In the genomic region with DNA sequence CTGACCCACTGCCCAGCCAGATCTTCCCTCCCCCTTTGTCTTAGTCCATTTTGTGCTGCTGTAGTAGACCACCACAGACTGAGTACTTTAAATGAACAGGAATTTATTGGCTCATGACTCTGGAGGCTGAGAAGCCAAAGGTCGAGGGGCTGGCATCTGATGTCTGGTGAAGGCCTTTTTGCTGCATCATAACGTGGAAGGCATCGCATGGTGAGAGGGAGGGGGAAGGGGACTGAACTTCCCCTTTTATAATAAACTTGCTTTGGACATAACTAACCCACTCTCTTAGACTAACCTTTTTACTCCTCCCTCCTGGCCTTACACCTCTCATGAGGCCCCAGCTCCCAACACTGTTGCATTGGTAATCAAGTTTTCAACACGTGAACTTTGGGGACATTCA, we compare ENCODE assay signal across 13 cellular contexts.
DNase-seq lines count a peak whose midpoint lies in the region; ATAC-seq and TF ChIP-seq lines count a peak whose summit lies in the region.
"Had no signal": no experiment of that assay in that cellular context is flagged by ENCODE, and none has a peak within 500 bp of the region (broad histone marks: within the 10 kb centered on the region; RNA-seq: fewer than 3 reads in every experiment).

No MANE protein-coding gene starts in this region.

- H3K4me3 Mint-ChIP-seq in activated naive CD4-positive, alpha-beta T cell treated with anti-CD3 and anti-CD28 coated beads for 36 hours: peak overlapping the region; percentile 38
- H3K4me3 Mint-ChIP-seq in activated naive CD4-positive, alpha-beta T cell treated with anti-CD3 and anti-CD28 coated beads, Interleukin-2, amount 10 ng/mL, durations not matched to agents 7 days and 5 days: no peak overlapping the region
- H3K4me3 Mint-ChIP-seq: activated CD4-positive, alpha-beta T cell treated with anti-CD3 and anti-CD28 coated beads, Interleukin-2, amount 10 ng/mL, durations not matched to agents 24 days and 14 days had no signal

- H3K36me3 ChIP-seq in OCI-LY1 (ENCODE audit: insufficient read depth, low read length) (no peaks in the 10 kb centered on the region), esophagus muscularis mucosa (no peaks in the 10 kb centered on the region)

- H3K9me3 ChIP-seq in OCI-LY1 (ENCODE audit: low read length) (no peaks in the 10 kb centered on the region), esophagus muscularis mucosa (no peaks in the 10 kb centered on the region)

- H3K9me3 Mint-ChIP-seq in activated naive CD4-positive, alpha-beta T cell treated with anti-CD3 and anti-CD28 coated beads for 36 hours: no peaks in the 10 kb centered on the region
- H3K9me3 Mint-ChIP-seq in activated naive CD4-positive, alpha-beta T cell treated with anti-CD3 and anti-CD28 coated beads, Interleukin-2, amount 10 ng/mL, durations not matched to agents 7 days and 5 days: peaks cover 2% of the 10 kb centered on the region
- H3K9me3 Mint-ChIP-seq: activated CD4-positive, alpha-beta T cell treated with anti-CD3 and anti-CD28 coated beads, Interleukin-2, amount 10 ng/mL, durations not matched to agents 24 days and 14 days had no signal

- TF ChIP-seq CTCF in OCI-LY1 (IDR thresholded peaks at IDR 0.05; ENCODE audit: low read length) (no peak), esophagus muscularis mucosa (IDR thresholded peaks at IDR 0.05) (no peak)

- intact Hi-C loops in activated naive CD4-positive, alpha-beta T cell treated with anti-CD3 and anti-CD28 coated beads for 36 hours (cut with micrococcal nuclease): no loop called here
- intact Hi-C loops in esophagus muscularis mucosa (cut with DNase I): no loop called here

- H3K27ac Mint-ChIP-seq in activated naive CD4-positive, alpha-beta T cell treated with anti-CD3 and anti-CD28 coated beads for 36 hours: peak overlapping the region; percentile 26
- no peak overlapping the region for H3K27ac Mint-ChIP-seq in activated naive CD4-positive, alpha-beta T cell treated with anti-CD3 and anti-CD28 coated beads, Interleukin-2, amount 10 ng/mL, durations not matched to agents 7 days and 5 days
- H3K27ac Mint-ChIP-seq: activated CD4-positive, alpha-beta T cell treated with anti-CD3 and anti-CD28 coated beads, Interleukin-2, amount 10 ng/mL, durations not matched to agents 24 days and 14 days had no signal

- 75% methylated on average over 4 of the region's 4 CpGs for WGBS in esophagus muscularis mucosa

- H3K4me1 ChIP-seq in OCI-LY1 (ENCODE audit: insufficient read depth, low read length, severe bottlenecking) (peaks cover 83% of the 10 kb centered on the region), esophagus muscularis mucosa (peaks cover 36 to 63% (median 39%) of the 10 kb centered on the region in 4 donors)

- H4K20me1 ChIP-seq in OCI-LY1 (ENCODE audit: insufficient read depth, low read length): no peaks in the 10 kb centered on the region

- H3K4me1 Mint-ChIP-seq in activated naive CD4-positive, alpha-beta T cell treated with anti-CD3 and anti-CD28 coated beads for 36 hours (ENCODE audit: low read depth): peaks cover 82% of the 10 kb centered on the region
- H3K4me1 Mint-ChIP-seq in activated naive CD4-positive, alpha-beta T cell treated with anti-CD3 and anti-CD28 coated beads, Interleukin-2, amount 10 ng/mL, durations not matched to agents 7 days and 5 days: peaks cover 54% of the 10 kb centered on the region

- H3K9ac ChIP-seq in OCI-LY1 (ENCODE audit: low read length): no peak overlapping the region; the same call in 1 of the 2 replicates

- CTCF ChIA-PET in activated naive CD4-positive, alpha-beta T cell treated with anti-CD3 and anti-CD28 coated beads for 36 hours (lab: Charles Lee): interaction anchor here (0.9 to 2.3 kb wide), 5 partner anchors 11 to 64 kb away, joined by 3 to 12 read pairs (median 6); no protein-coding TSS in a partner anchor
- CTCF ChIA-PET in activated naive CD4-positive, alpha-beta T cell treated with anti-CD3 and anti-CD28 coated beads, Interleukin-2, amount 10 ng/mL, durations not matched to agents 7 days and 5 days (lab: Charles Lee): interaction anchor here (1.5 kb wide), 1 partner anchor 11 kb away, joined by 4 read pairs; no protein-coding TSS in a partner anchor

- no peaks in the 10 kb centered on the region for H3K9me2 ChIP-seq in OCI-LY1 (ENCODE audit: low read depth, low read length)

- no peak for TF ChIP-seq EP300 in esophagus muscularis mucosa (IDR thresholded peaks at IDR 0.05)

- H2AFZ ChIP-seq in OCI-LY1 (ENCODE audit: low read length): no peak overlapping the region

- no peak for TF ChIP-seq POLR2A in esophagus muscularis mucosa (IDR thresholded peaks at IDR 0.05; ENCODE audit: low read depth)

- H3K4me3 ChIP-seq in OCI-LY1 (ENCODE audit: low read depth, low read length, poor library complexity, severe bottlenecking) (peak overlapping the region; percentile 21), esophagus muscularis mucosa (no peak overlapping the region)

- H3K27ac ChIP-seq in OCI-LY1 (ENCODE audit: low read depth, low read length, poor library complexity, severe bottlenecking) (peak overlapping the region; percentile 73), esophagus muscularis mucosa (replicated peaks in 1 of 4) (no peak overlapping the region), substantia nigra (ENCODE audit: low read depth, low read length, poor library complexity, severe bottlenecking) (peak overlapping the region; percentile 76)

- H3F3A ChIP-seq in OCI-LY1 (ENCODE audit: insufficient read depth, low read length): no peaks in the 10 kb centered on the region

- ATAC-seq in HG03280 (IDR thresholded peaks at IDR 0.05; ENCODE audit: unreplicated experiment) (no peak), GM19452 (IDR thresholded peaks at IDR 0.05; ENCODE audit: unreplicated experiment) (no peak)

- peaks cover 82% of the 10 kb centered on the region for H3K79me2 ChIP-seq in OCI-LY1 (ENCODE audit: insufficient read depth, low read length)

- H3K27me3 ChIP-seq in OCI-LY1 (ENCODE audit: insufficient read depth, low read length): no peaks in the 10 kb centered on the region
- no peaks in the 10 kb centered on the region for H3K27me3 ChIP-seq in esophagus muscularis mucosa

- H3K27me3 Mint-ChIP-seq in activated naive CD4-positive, alpha-beta T cell treated with anti-CD3 and anti-CD28 coated beads for 36 hours (ENCODE audit: low read depth): no peaks in the 10 kb centered on the region
- no peaks in the 10 kb centered on the region for H3K27me3 Mint-ChIP-seq in activated naive CD4-positive, alpha-beta T cell treated with anti-CD3 and anti-CD28 coated beads, Interleukin-2, amount 10 ng/mL, durations not matched to agents 7 days and 5 days
- H3K27me3 Mint-ChIP-seq: activated CD4-positive, alpha-beta T cell treated with anti-CD3 and anti-CD28 coated beads, Interleukin-2, amount 10 ng/mL, durations not matched to agents 24 days and 14 days had no signal

- DNase-seq in activated naive CD4-positive, alpha-beta T cell treated with anti-CD3 and anti-CD28 coated beads for 36 hours: no peak
- DNase-seq in activated naive CD4-positive, alpha-beta T cell treated with anti-CD3 and anti-CD28 coated beads, Interleukin-2, amount 10 ng/mL, durations not matched to agents 7 days and 5 days: no peak
- DNase-seq in esophagus muscularis mucosa (ENCODE audit: extremely low spot score): peak; percentile 62
- DNase-seq in substantia nigra (lab: John Stamatoyannopoulos, UW): no peak
- no peak for DNase-seq in GM19238 (ENCODE audit: insufficient read length, low spot score)
- DNase-seq: activated CD4-positive, alpha-beta T cell treated with anti-CD3 and anti-CD28 coated beads, Interleukin-2, amount 10 ng/mL, durations not matched to agents 24 days and 14 days; NCI-H1930; occipital lobe; RPMI8226; stimulated activated CD4-positive, alpha-beta T cell treated with anti-CD3 and anti-CD28 coated beads, Interleukin-4, amount 100 ng/mL, for 1 hour had no signal

- peaks cover 2% of the 10 kb centered on the region for H3K36me3 Mint-ChIP-seq in activated naive CD4-positive, alpha-beta T cell treated with anti-CD3 and anti-CD28 coated beads for 36 hours (ENCODE audit: low read depth)
- peaks cover 14% of the 10 kb centered on the region for H3K36me3 Mint-ChIP-seq in activated naive CD4-positive, alpha-beta T cell treated with anti-CD3 and anti-CD28 coated beads, Interleukin-2, amount 10 ng/mL, durations not matched to agents 7 days and 5 days

- peak overlapping the region; percentile 55 for H3K4me2 ChIP-seq in OCI-LY1 (ENCODE audit: low read length)

Comparison
In these comparisons a context has a peak if more than half of its experiments do, and no peak if none do; other contexts are left out.
1. H3K27ac ChIP-seq: peak in OCI-LY1 (single experiment) and substantia nigra (single experiment); none in esophagus muscularis mucosa (0 of 4).